Comparison of ENCODE assay signal across 10 cellular contexts in the genomic region with DNA sequence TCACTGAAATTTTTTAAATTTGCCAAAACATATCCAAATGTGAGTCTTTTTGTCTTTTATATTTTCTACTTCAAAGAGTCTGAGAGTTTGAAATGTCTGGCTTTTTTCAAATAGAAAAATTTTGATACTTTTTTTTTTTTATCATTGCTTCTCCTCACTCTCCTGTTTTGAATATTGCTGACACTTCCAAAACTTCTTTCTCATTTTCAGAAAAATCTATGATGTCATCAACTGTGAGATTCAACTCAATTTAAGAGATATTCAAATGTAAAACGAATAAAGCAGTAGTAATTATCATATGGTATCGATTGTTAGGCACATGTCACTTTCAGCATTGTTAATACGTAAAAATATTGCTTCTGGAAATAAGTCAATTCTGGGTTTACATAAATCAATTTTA.
"Had no signal": no experiment of that assay in that cellular context is flagged by ENCODE, and none has a peak within 500 bp of the region (broad histone marks: within the 10 kb centered on the region; RNA-seq: fewer than 3 reads in every experiment).

No MANE protein-coding gene starts in this region.

- H3K4me2 ChIP-seq: GM23338, KMS-11 had no signal

- DNase-seq: H9, HCEC 1CT, HFFc6, Karpas-422, KBM-7 had no signal

- H3K27ac ChIP-seq: KMS-11 had no signal

- FAIRE-seq: H1, H54, HTR-8/SVneo had no signal

- ATAC-seq: GM23338 had no signal

- H3K9ac ChIP-seq: KMS-11 had no signal

- H3K4me3 ChIP-seq: GM23338 had no signal
